Comparison of ENCODE assay signal across 26 cellular contexts in genomic region chr1:51561702-51562101, GRCh38.
"Had no signal": no experiment of that assay in that cellular context is flagged by ENCODE, and none has a peak within 500 bp of the region (broad histone marks: within the 10 kb centered on the region; RNA-seq: fewer than 3 reads in every experiment).

No MANE protein-coding gene starts in this region.

- H3K9me3 ChIP-seq: neutrophil, ovary, right lobe of liver, stomach, testis, thyroid gland, transverse colon, upper lobe of right lung had no signal

- H3K36me3 ChIP-seq: neural progenitor cell, neutrophil, ovary, right lobe of liver, stomach, thyroid gland, transverse colon, upper lobe of right lung had no signal

- H3K4me3 ChIP-seq: hepatocyte, lung, neural progenitor cell, ovary, right lobe of liver, skin epidermis, stomach, testis, thyroid gland, transverse colon, upper lobe of right lung had no signal

- H3K27ac ChIP-seq: hepatocyte, neural progenitor cell, neutrophil, ovary, skin epidermis, stomach, testis, thyroid gland, transverse colon, upper lobe of right lung had no signal

- ATAC-seq: natural killer cell; stimulated activated naive B cell treated with anti-CD40 and anti-IgM and Interleukin-4, amounts not matched to agents 10 μg/mL and 1 μg/mL and 100 μg/mL, for 72 hours; stimulated activated naive CD8-positive, alpha-beta T cell treated with anti-CD3 and anti-CD28 coated beads, Interleukin-15, Interleukin-2, amounts not matched to agents 100 U/mL and 50 U/mL, for 24 hours had no signal

- H3K27me3 ChIP-seq: hepatocyte, neural progenitor cell, neutrophil, ovary, right lobe of liver, stomach, testis, thyroid gland, transverse colon, upper lobe of right lung had no signal

- H3K4me1 ChIP-seq: thyroid gland, upper lobe of right lung had no signal

- DNase-seq: head of caudate nucleus; islet precursor cell; mesendoderm; naive B cell; natural killer cell; nephron progenitor cell; occipital lobe; ovary; retina; stimulated activated CD4-positive, alpha-beta T cell treated with anti-CD3 and anti-CD28 coated beads, Interleukin-12 subunit alpha, Interleukin-12 subunit beta, amount 100 ng/mL, for 4 hours; stimulated activated CD4-positive, alpha-beta T cell treated with anti-CD3 and anti-CD28 coated beads, Interleukin-15, amount 100 ng/mL, for 24 hours; stimulated activated CD4-positive, alpha-beta T cell treated with anti-CD3 and anti-CD28 coated beads, Interleukin-2, amount 100 ng/mL, for 24 hours; stimulated activated CD4-positive, alpha-beta T cell treated with anti-CD3 and anti-CD28 coated beads, Interleukin-4, amount 100 ng/mL, for 1 hour; stimulated activated naive B cell treated with anti-CD40 and anti-IgM and Interleukin-4, amounts not matched to agents 10 μg/mL and 1 μg/mL and 100 μg/mL, for 72 hours; stimulated activated naive CD8-positive, alpha-beta T cell treated with anti-CD3 and anti-CD28 coated beads, Interleukin-15, Interleukin-2, amounts not matched to agents 100 U/mL and 50 U/mL, for 24 hours; stomach; testis; thyroid gland; transverse colon; upper lobe of right lung had no signal
